In genomic region chr20:739736-740135, GRCh38 we compare ENCODE assay signal across 17 cellular contexts. TPM values are rescaled to one million over a fixed set of nuclear protein-coding genes. Genes with fewer than 3 reads are reported as not detected.
"Had no signal": no experiment of that assay in that cellular context is flagged by ENCODE, and none has a peak within 500 bp of the region (broad histone marks: within the 10 kb centered on the region; RNA-seq: fewer than 3 reads in every experiment).

No MANE protein-coding gene starts in this region.

- DNase-seq: effector memory CD4-positive, alpha-beta T cell; esophagus squamous epithelium had no signal

- H3K4me3 ChIP-seq: coronary artery, esophagus squamous epithelium, heart right ventricle, lower lobe of right lung, neural progenitor cell, prostate gland, right atrium auricular region, sigmoid colon, transverse colon, vagina had no signal

- H3K36me3 ChIP-seq: esophagus squamous epithelium, heart right ventricle, lower lobe of right lung, neural progenitor cell, prostate gland, right atrium auricular region, sigmoid colon, transverse colon, vagina had no signal

- H3K27me3 ChIP-seq: neural progenitor cell, right atrium auricular region, transverse colon, vagina had no signal

- H3K27ac ChIP-seq: coronary artery, heart right ventricle, lower lobe of right lung, neural progenitor cell, right atrium auricular region, sigmoid colon, transverse colon, vagina had no signal

- ATAC-seq: stimulated activated memory B cell treated with anti-CD40 and anti-IgM and Interleukin-4, amounts not matched to agents 10 μg/mL and 1 μg/mL and 100 μg/mL, for 72 hours; stimulated activated naive CD8-positive, alpha-beta T cell treated with anti-CD3 and anti-CD28 coated beads, Interleukin-15, Interleukin-2, amounts not matched to agents 100 U/mL and 50 U/mL, for 24 hours had no signal

- H3K4me1 ChIP-seq: lower lobe of right lung, neural progenitor cell, sigmoid colon, transverse colon, vagina had no signal

- H3K9me3 ChIP-seq: lower lobe of right lung, prostate gland, sigmoid colon, vagina had no signal

RNA-seq across cellular contexts. Expression of gene SLC52A3, which starts 28.6 kb away (rescaled TPM):
- total RNA-seq: dermis blood vessel endothelial cell; endothelial cell of umbilical vein; naive thymus-derived CD4-positive, alpha-beta T cell; skeletal muscle tissue had no signal
- polyA plus RNA-seq: endothelial cell of umbilical vein; naive thymus-derived CD4-positive, alpha-beta T cell had no signal
